Comparison of ENCODE assay signal across 19 cellular contexts in the genomic region with DNA sequence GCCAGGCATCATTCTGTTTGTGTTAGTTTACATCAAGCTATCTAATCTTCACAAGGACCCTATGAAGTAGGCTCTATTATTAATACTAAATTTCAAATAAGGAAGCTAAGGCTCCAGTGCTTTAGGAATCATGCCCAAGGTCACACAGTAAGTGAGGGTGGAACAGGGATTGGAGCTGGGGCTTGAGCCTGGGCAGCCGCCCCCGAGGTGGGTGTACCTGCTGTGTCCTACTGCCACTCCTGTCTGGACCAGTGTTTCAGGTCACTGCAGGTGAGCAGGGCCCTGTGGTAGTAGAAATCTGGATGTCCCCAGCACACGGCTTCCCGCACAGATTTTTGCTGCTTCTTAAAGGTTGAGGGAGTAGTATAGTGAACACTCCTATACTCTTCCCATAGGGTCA. TPM values are rescaled to one million over a fixed set of nuclear protein-coding genes. Genes with fewer than 3 reads are reported as not detected.
DNase-seq lines count a peak whose midpoint lies in the region; ATAC-seq and TF ChIP-seq lines count a peak whose summit lies in the region.
"Had no signal": no experiment of that assay in that cellular context is flagged by ENCODE, and none has a peak within 500 bp of the region (broad histone marks: within the 10 kb centered on the region; RNA-seq: fewer than 3 reads in every experiment).

No MANE protein-coding gene starts in this region.

- H3K9me3 ChIP-seq in SK-N-MC (ENCODE audit: low read depth, low read length) (no peaks in the 10 kb centered on the region), left lung (no peaks in the 10 kb centered on the region), testis (no peaks in the 10 kb centered on the region)
- H3K9me3 ChIP-seq: Caco-2, Peyer's patch, tibial nerve had no signal

- H3K27me3 ChIP-seq in left lung (no peaks in the 10 kb centered on the region), testis (no peaks in the 10 kb centered on the region)
- H3K27me3 ChIP-seq: Peyer's patch, tibial nerve had no signal

- DNase-seq in activated T-cell treated with anti-CD3 and anti-CD28 coated beads, Interleukin-2, amount 50 U/mL, for 24 hours, result no peak
- DNase-seq in activated T-cell treated with anti-CD3 and anti-CD28 coated beads for 4 hours (no peak), SK-N-MC (ENCODE audit: low read depth, low spot score) (no peak), left lung (peak in 1 of 2 donors; percentile 68), testis (no peak), nucleus accumbens (lab: John Stamatoyannopoulos, UW) (no peak), germinal center (ENCODE audit: low spot score) (no peak), RKO (ENCODE audit: low spot score) (no peak)
- DNase-seq: activated naive CD4-positive, alpha-beta T cell treated with Interleukin-2 at 50 U/mL for 16 hours; Caco-2; head of caudate nucleus; MV-4-11; NCI-H2029 treated with DMSO at 0.1 percent for 48 hours; NCI-H526; small intestine; SW 1271 had no signal

- H3K36me3 ChIP-seq in SK-N-MC (ENCODE audit: insufficient read depth, low read length) (no peaks in the 10 kb centered on the region), left lung (peaks cover 0 to 9% of the 10 kb centered on the region in 2 donors), testis (ENCODE audit: low read depth, missing control alignments) (no peaks in the 10 kb centered on the region)
- H3K36me3 ChIP-seq: Peyer's patch, tibial nerve had no signal

- peak overlapping the region; percentile 96 for H3K27ac Mint-ChIP-seq in activated T-cell treated with anti-CD3 and anti-CD28 coated beads, Interleukin-2, amount 50 U/mL, for 24 hours
- H3K27ac Mint-ChIP-seq: GM23338 had no signal

- intact Hi-C loops in left lung (cut with DNase I), result no loop called here
- intact Hi-C loops in testis (cut with DNase I; ENCODE audit: low total_unique reads), result no loop called here

- H3K9ac ChIP-seq in SK-N-MC (ENCODE audit: insufficient read length), result no peak overlapping the region

- H3K27me3 Mint-ChIP-seq in activated T-cell treated with anti-CD3 and anti-CD28 coated beads, Interleukin-2, amount 50 U/mL, for 24 hours, result no peaks in the 10 kb centered on the region

- peak overlapping the region; percentile 47; the same call in 1 of the 2 replicates for H3K27ac ChIP-seq in SK-N-MC
- H3K27ac ChIP-seq in left lung, result peak overlapping the region; percentile 62 to 68
- H3K27ac ChIP-seq in testis, result peak overlapping the region; percentile 58 to 66

- H3K4me1 ChIP-seq in left lung, result peaks cover 56 to 96% of the 10 kb centered on the region in 2 donors
- H3K4me1 ChIP-seq in testis, result peaks cover 78% of the 10 kb centered on the region

- TF ChIP-seq CTCF in left lung (IDR thresholded peaks at IDR 0.05), result no peak
- TF ChIP-seq CTCF in testis (IDR thresholded peaks at IDR 0.05), result no peak

- 51 to 66% methylated on average over 3 to 4 of the region's 4 CpGs for WGBS in testis, 2 donors

- H3K4me3 Mint-ChIP-seq in activated T-cell treated with anti-CD3 and anti-CD28 coated beads, Interleukin-2, amount 50 U/mL, for 24 hours, result no peak overlapping the region
- H3K4me3 Mint-ChIP-seq: GM23338 had no signal

- H3K4me3 ChIP-seq in SK-N-MC, result no peak overlapping the region
- H3K4me3 ChIP-seq in left lung, result no peak overlapping the region
- H3K4me3 ChIP-seq in testis, result no peak overlapping the region
- H3K4me3 ChIP-seq: GM23338, Peyer's patch, tibial nerve had no signal

- TF ChIP-seq POLR2A in testis (IDR thresholded peaks at IDR 0.05), result no peak

- ATAC-seq in left lung, result peak; percentile 60
- ATAC-seq: GM23338 had no signal

- peaks cover 95% of the 10 kb centered on the region for H3K4me1 Mint-ChIP-seq in activated T-cell treated with anti-CD3 and anti-CD28 coated beads, Interleukin-2, amount 50 U/mL, for 24 hours (ENCODE audit: low read depth)

- peaks cover 35% of the 10 kb centered on the region for H3K36me3 Mint-ChIP-seq in activated T-cell treated with anti-CD3 and anti-CD28 coated beads, Interleukin-2, amount 50 U/mL, for 24 hours (ENCODE audit: low read depth)

- no peaks in the 10 kb centered on the region for H3K9me3 Mint-ChIP-seq in activated T-cell treated with anti-CD3 and anti-CD28 coated beads, Interleukin-2, amount 50 U/mL, for 24 hours
- H3K9me3 Mint-ChIP-seq: GM23338 had no signal

RNA-seq across cellular contexts. Expression of gene KLF13, which starts 6.5 kb away (rescaled TPM):
- total RNA-seq in left lung (100 to 1,000 TPM; 110 to 116 TPM), testis (10 to 100 TPM; 41.9 to 61.7 TPM)
- 45.7 TPM for polyA plus RNA-seq in testis (ENCODE audit: insufficient read depth, low read depth, low replicate concordance)
